In genomic region chr6:32183483-32184083, GRCh38 we compare ENCODE assay signal across 16 cellular contexts. TPM values are rescaled to one million over a fixed set of nuclear protein-coding genes. Genes with fewer than 3 reads are reported as not detected.
DNase-seq lines count a peak whose midpoint lies in the region; ATAC-seq and TF ChIP-seq lines count a peak whose summit lies in the region.
"Had no signal": no experiment of that assay in that cellular context is flagged by ENCODE, and none has a peak within 500 bp of the region (broad histone marks: within the 10 kb centered on the region; RNA-seq: fewer than 3 reads in every experiment).

No MANE protein-coding gene starts in this region.

- H3K36me3 Mint-ChIP-seq in activated naive CD8-positive, alpha-beta T cell: peaks cover 13% of the 10 kb centered on the region
- H3K36me3 Mint-ChIP-seq in activated naive CD8-positive, alpha-beta T cell treated with anti-CD3 and anti-CD28 coated beads for 36 hours: peaks cover 39% of the 10 kb centered on the region
- H3K36me3 Mint-ChIP-seq in activated naive CD8-positive, alpha-beta T cell treated with anti-CD3 and anti-CD28 coated beads, Interleukin-2, amount 50 U/mL, for 24 hours (ENCODE audit: low read depth): peaks cover 48% of the 10 kb centered on the region

- no peak for TF ChIP-seq POLR2A in thyroid gland (IDR thresholded peaks at IDR 0.05)

- H3K27ac Mint-ChIP-seq in activated naive CD8-positive, alpha-beta T cell: peak overlapping the region; percentile 46
- H3K27ac Mint-ChIP-seq in activated naive CD8-positive, alpha-beta T cell treated with anti-CD3 and anti-CD28 coated beads for 36 hours: no peak overlapping the region
- peak overlapping the region; percentile 59 for H3K27ac Mint-ChIP-seq in activated naive CD8-positive, alpha-beta T cell treated with anti-CD3 and anti-CD28 coated beads, Interleukin-2, amount 50 U/mL, for 24 hours

- no peak overlapping the region for H3K4me3 Mint-ChIP-seq in activated naive CD8-positive, alpha-beta T cell
- no peak overlapping the region for H3K4me3 Mint-ChIP-seq in activated naive CD8-positive, alpha-beta T cell treated with anti-CD3 and anti-CD28 coated beads for 36 hours
- no peak overlapping the region for H3K4me3 Mint-ChIP-seq in activated naive CD8-positive, alpha-beta T cell treated with anti-CD3 and anti-CD28 coated beads, Interleukin-2, amount 50 U/mL, for 24 hours

- intact Hi-C loops in thyroid gland (cut with DNase I): no loop called here

- peaks cover 64% of the 10 kb centered on the region for H3K4me1 Mint-ChIP-seq in activated naive CD8-positive, alpha-beta T cell (ENCODE audit: low read depth)
- peaks cover 52% of the 10 kb centered on the region for H3K4me1 Mint-ChIP-seq in activated naive CD8-positive, alpha-beta T cell treated with anti-CD3 and anti-CD28 coated beads for 36 hours
- peaks cover 69% of the 10 kb centered on the region for H3K4me1 Mint-ChIP-seq in activated naive CD8-positive, alpha-beta T cell treated with anti-CD3 and anti-CD28 coated beads, Interleukin-2, amount 50 U/mL, for 24 hours

- H3K27me3 Mint-ChIP-seq in activated naive CD8-positive, alpha-beta T cell: no peaks in the 10 kb centered on the region
- no peaks in the 10 kb centered on the region for H3K27me3 Mint-ChIP-seq in activated naive CD8-positive, alpha-beta T cell treated with anti-CD3 and anti-CD28 coated beads for 36 hours
- H3K27me3 Mint-ChIP-seq in activated naive CD8-positive, alpha-beta T cell treated with anti-CD3 and anti-CD28 coated beads, Interleukin-2, amount 50 U/mL, for 24 hours: no peaks in the 10 kb centered on the region

- ATAC-seq in activated naive CD8-positive, alpha-beta T cell treated with anti-CD3 and anti-CD28 coated beads, Interleukin-2, amount 50 U/mL, for 24 hours: no peak
- ATAC-seq: activated CD4-positive, CD25-positive, alpha-beta regulatory T cell treated with anti-CD3 and anti-CD28 coated beads, Interleukin-2, amount 50 U/mL, for 24 hours had no signal

- no peaks in the 10 kb centered on the region for H3K27me3 ChIP-seq in thyroid gland

- H3K27ac ChIP-seq in mesodermal cell (ENCODE audit: low read depth, low read length, severe bottlenecking) (peak overlapping the region; percentile 29), thyroid gland (peak overlapping the region; percentile 85 to 88 (median 88))
- H3K27ac ChIP-seq: thoracic aorta had no signal

- TF ChIP-seq CTCF in thyroid gland (IDR thresholded peaks at IDR 0.05): no peak

- H3K4me1 ChIP-seq in mesodermal cell (ENCODE audit: control insufficient read depth, insufficient read depth, low read length, poor library complexity, severe bottlenecking): peaks cover 31% of the 10 kb centered on the region
- peaks cover 39 to 60% of the 10 kb centered on the region in 2 donors for H3K4me1 ChIP-seq in thyroid gland

- 89 to 96% methylated on average over 14 to 15 of the region's 15 CpGs for WGBS in mesodermal cell (ENCODE audit: insufficient coverage in 2 of 2), 2 experiments
- WGBS in thyroid gland, 2 donors: 79 to 80% methylated on average over 13 to 15 of the region's 15 CpGs

- no peaks in the 10 kb centered on the region for H3K9me3 ChIP-seq in mesodermal cell (ENCODE audit: control insufficient read depth, low read length)
- H3K9me3 ChIP-seq in thyroid gland: no peaks in the 10 kb centered on the region
- H3K9me3 ChIP-seq: thoracic aorta had no signal

- H3K4me3 ChIP-seq in mesodermal cell (ENCODE audit: extremely low read depth, insufficient read depth, low read length, poor library complexity, severe bottlenecking) (no peak overlapping the region), thyroid gland (replicated peaks in 1 of 3) (no peak overlapping the region)
- H3K4me3 ChIP-seq: thoracic aorta had no signal

- H3K36me3 ChIP-seq in mesodermal cell (ENCODE audit: control insufficient read depth, insufficient read depth, low read length) (peaks cover 76% of the 10 kb centered on the region), thyroid gland (peaks cover 11 to 27% of the 10 kb centered on the region in 2 donors)

- no peak for DNase-seq in activated naive CD8-positive, alpha-beta T cell treated with anti-CD3 and anti-CD28 coated beads for 36 hours
- DNase-seq in activated naive CD8-positive, alpha-beta T cell treated with anti-CD3 and anti-CD28 coated beads, Interleukin-2, amount 50 U/mL, for 24 hours: no peak
- no peak for DNase-seq in thyroid gland
- no peak for DNase-seq in DMS114 treated with DMSO at 0.1 percent for 48 hours (lab: John Stamatoyannopoulos, UW; ENCODE audit: unreplicated experiment)
- DNase-seq in NCI-H128 (lab: John Stamatoyannopoulos, UW; ENCODE audit: unreplicated experiment): no peak
- no peak for DNase-seq in mesenteric fat pad (ENCODE audit: low spot score)
- DNase-seq: DMS53, kidney glomerular epithelial cell, NCI-H1048, NCI-H446, small intestine had no signal

- no peaks in the 10 kb centered on the region for H3K9me3 Mint-ChIP-seq in activated naive CD8-positive, alpha-beta T cell (ENCODE audit: low read depth)
- no peaks in the 10 kb centered on the region for H3K9me3 Mint-ChIP-seq in activated naive CD8-positive, alpha-beta T cell treated with anti-CD3 and anti-CD28 coated beads for 36 hours
- H3K9me3 Mint-ChIP-seq in activated naive CD8-positive, alpha-beta T cell treated with anti-CD3 and anti-CD28 coated beads, Interleukin-2, amount 50 U/mL, for 24 hours: no peaks in the 10 kb centered on the region
- H3K9me3 Mint-ChIP-seq: activated T-helper 2 cell treated with anti-CD3 and anti-CD28 coated beads, Interferon-gamma antibody, Interleukin-2, Interleukin-4, amounts not matched to agents 10 μg/mL and 5 μg/mL and 100 μg/mL, durations not matched to agents 14 hours and 24 hours and 36 hours had no signal

RNA-seq across cellular contexts. Expression of gene AGER, which starts 0.5 kb away (rescaled TPM):
- total RNA-seq in activated naive CD8-positive, alpha-beta T cell treated with anti-CD3 and anti-CD28 coated beads for 36 hours: 10 to 100 TPM in 1 of 2 experiments, 1 to 10 TPM in 1; 9.6 to 11.5 TPM
- polyA plus RNA-seq in mesodermal cell (2013, experiment 1 of 2): 23.7 TPM
- polyA plus RNA-seq in mesodermal cell (2013, experiment 2 of 2): 19.3 TPM
- total RNA-seq in thyroid gland: 10 to 100 TPM; 10.3 to 70.6 (median 36.8) TPM
- total RNA-seq in mesenteric fat pad: 5.7 TPM

RNA-seq across cellular contexts. Expression of gene RNF5, which starts 5.4 kb away (rescaled TPM):
- total RNA-seq in activated naive CD8-positive, alpha-beta T cell treated with anti-CD3 and anti-CD28 coated beads for 36 hours: 10 to 100 TPM; 58.3 to 58.6 TPM
- polyA plus RNA-seq in mesodermal cell (2013, experiment 1 of 2): 101 TPM
- polyA plus RNA-seq in mesodermal cell (2013, experiment 2 of 2): 85.4 TPM
- total RNA-seq in thyroid gland: 100 to 1,000 TPM in 3 of 4 donors, 10 to 100 TPM in 1; 64.0 to 114 (median 107) TPM
- 32.3 TPM for total RNA-seq in mesenteric fat pad

RNA-seq across cellular contexts. Expression of gene PBX2, which starts 6.4 kb away (rescaled TPM):
- total RNA-seq in activated naive CD8-positive, alpha-beta T cell treated with anti-CD3 and anti-CD28 coated beads for 36 hours: 10 to 100 TPM; 56.4 to 56.9 TPM
- polyA plus RNA-seq in mesodermal cell (2013, experiment 1 of 2): 227 TPM
- 188 TPM for polyA plus RNA-seq in mesodermal cell (2013, experiment 2 of 2)
- total RNA-seq in thyroid gland: 10 to 100 TPM; 66.0 to 93.4 (median 74.2) TPM
- 51.5 TPM for total RNA-seq in mesenteric fat pad

RNA-seq across cellular contexts. Expression of gene AGPAT1, which starts 7.7 kb away (rescaled TPM):
- 10 to 100 TPM; 30.8 to 33.6 TPM for total RNA-seq in activated naive CD8-positive, alpha-beta T cell treated with anti-CD3 and anti-CD28 coated beads for 36 hours
- 123 TPM for polyA plus RNA-seq in mesodermal cell (2013, experiment 1 of 2)
- 98.6 TPM for polyA plus RNA-seq in mesodermal cell (2013, experiment 2 of 2)
- total RNA-seq in thyroid gland (10 to 100 TPM; 48.6 to 69.2 (median 54.8) TPM), mesenteric fat pad (39.9 TPM)

RNA-seq across cellular contexts. Expression of gene GPSM3, which starts 8.9 kb away (rescaled TPM):
- 10 to 100 TPM; 68.4 to 71.3 TPM for total RNA-seq in activated naive CD8-positive, alpha-beta T cell treated with anti-CD3 and anti-CD28 coated beads for 36 hours
- polyA plus RNA-seq in mesodermal cell (2013, experiment 1 of 2): 47.5 TPM
- polyA plus RNA-seq in mesodermal cell (2013, experiment 2 of 2): 35.1 TPM
- total RNA-seq in thyroid gland (1 to 10 TPM; 4.2 to 6.5 (median 5.5) TPM), mesenteric fat pad (39.2 TPM)
